In the genomic region with DNA sequence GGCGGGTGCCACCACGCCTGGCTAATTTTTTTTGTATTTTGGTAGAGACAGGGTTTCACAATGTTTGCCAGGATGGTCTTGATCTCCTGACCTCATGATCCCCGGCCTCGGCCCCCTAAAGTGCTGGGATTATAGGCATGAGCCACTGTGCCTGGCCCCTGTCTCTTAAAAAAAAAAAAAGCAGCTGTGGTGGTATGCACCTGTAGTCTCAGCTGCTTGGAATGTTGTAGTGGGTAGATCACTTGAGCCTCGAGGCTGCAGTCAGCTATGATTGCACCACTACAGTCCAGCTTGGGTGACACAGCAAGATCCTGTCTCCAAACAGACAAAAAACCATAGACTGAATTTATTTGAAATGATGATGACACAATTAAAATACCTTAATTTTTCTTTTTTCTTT, we compare ENCODE assay signal across 2 cellular contexts.
TF ChIP-seq lines count a peak whose summit lies in the region.

No MANE protein-coding gene starts in this region.

TF ChIP-seq in HCT116, 20 proteins besides CTCF, POLR2A, EP300 and RAD21:
- TF ChIP-seq EZH2 (IDR thresholded peaks at IDR 0.05) (no peak), POLR2AphosphoS5 (IDR thresholded peaks at IDR 0.05; ENCODE audit: low read depth, low read length) (no peak), FOSL1 (IDR thresholded peaks at IDR 0.05; ENCODE audit: low read depth) (no peak)
TF ChIP-seq in HCT116: peak in this region for 0.

TF ChIP-seq in SK-N-SH, 30 proteins besides CTCF, POLR2A, EP300 and RAD21:
- TF ChIP-seq YY1 (IDR thresholded peaks at IDR 0.05; ENCODE audit: low read depth) (no peak), SIN3A (IDR thresholded peaks at IDR 0.05; ENCODE audit: borderline replicate concordance, low read depth, low read length) (no peak), MXI1 (IDR thresholded peaks at IDR 0.05; ENCODE audit: low read depth, low read length) (no peak), NRF1 (IDR thresholded peaks at IDR 0.05; ENCODE audit: low read depth, low read length) (no peak), GATA2 (CRISPR knock-in tag; IDR thresholded peaks at IDR 0.05) (no peak), SMC3 (IDR thresholded peaks at IDR 0.05; ENCODE audit: low read depth, low read length) (no peak), USF2 (IDR thresholded peaks at IDR 0.05; ENCODE audit: borderline replicate concordance, low read depth, low read length) (no peak), TEAD4 (IDR thresholded peaks at IDR 0.05; ENCODE audit: borderline replicate concordance, insufficient read depth) (0 out of 2 replicates have a peak, but pooled peaks have one; percentile 29), CHD2 (IDR thresholded peaks at IDR 0.05; ENCODE audit: low read length, partially characterized antibody) (no peak), REST (IDR thresholded peaks at IDR 0.05; ENCODE audit: low read depth, low read length) (no peak), MEF2A (IDR thresholded peaks at IDR 0.05; ENCODE audit: borderline replicate concordance, low read depth) (no peak), RFX5 (IDR thresholded peaks at IDR 0.05; ENCODE audit: low read length) (no peak), TCF12 (IDR thresholded peaks at IDR 0.05) (no peak), FOSL2 (IDR thresholded peaks at IDR 0.05; ENCODE audit: borderline replicate concordance, low read depth) (peak; percentile 28; the same call in 1 of the 2 replicates), JUND (IDR thresholded peaks at IDR 0.05) (peak; percentile 22; the same call in 1 of the 2 replicates), PBX3 (IDR thresholded peaks at IDR 0.05) (no peak), NFIC (IDR thresholded peaks at IDR 0.05; ENCODE audit: borderline replicate concordance) (no peak), EZH2phosphoT487 (IDR thresholded peaks at IDR 0.05; ENCODE audit: borderline replicate concordance, low read depth) (no peak), TAF1 (IDR thresholded peaks at IDR 0.05; ENCODE audit: borderline replicate concordance, low read depth, low read length) (no peak), ELF1 (IDR thresholded peaks at IDR 0.05) (no peak), FOXM1 (IDR thresholded peaks at IDR 0.05; ENCODE audit: low read depth) (no peak), RCOR1 (IDR thresholded peaks at IDR 0.05; ENCODE audit: low read length) (no peak), FOXJ3 (CRISPR knock-in tag; IDR thresholded peaks at IDR 0.05) (no peak), GABPA (IDR thresholded peaks at IDR 0.05; ENCODE audit: low read depth) (no peak), POLR2AphosphoS5 (IDR thresholded peaks at IDR 0.05; ENCODE audit: low read depth, low read length) (no peak), RXRA (IDR thresholded peaks at IDR 0.05; ENCODE audit: borderline replicate concordance, low read depth) (no peak)
- TF ChIP-seq, protein P1, sequence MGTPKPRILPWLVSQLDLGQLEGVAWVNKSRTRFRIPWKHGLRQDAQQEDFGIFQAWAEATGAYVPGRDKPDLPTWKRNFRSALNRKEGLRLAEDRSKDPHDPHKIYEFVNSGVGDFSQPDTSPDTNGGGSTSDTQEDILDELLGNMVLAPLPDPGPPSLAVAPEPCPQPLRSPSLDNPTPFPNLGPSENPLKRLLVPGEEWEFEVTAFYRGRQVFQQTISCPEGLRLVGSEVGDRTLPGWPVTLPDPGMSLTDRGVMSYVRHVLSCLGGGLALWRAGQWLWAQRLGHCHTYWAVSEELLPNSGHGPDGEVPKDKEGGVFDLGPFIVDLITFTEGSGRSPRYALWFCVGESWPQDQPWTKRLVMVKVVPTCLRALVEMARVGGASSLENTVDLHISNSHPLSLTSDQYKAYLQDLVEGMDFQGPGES (IDR thresholded peaks at IDR 0.05; ENCODE audit: low read depth, low read length) = no peak
- TF ChIP-seq, protein P2, sequence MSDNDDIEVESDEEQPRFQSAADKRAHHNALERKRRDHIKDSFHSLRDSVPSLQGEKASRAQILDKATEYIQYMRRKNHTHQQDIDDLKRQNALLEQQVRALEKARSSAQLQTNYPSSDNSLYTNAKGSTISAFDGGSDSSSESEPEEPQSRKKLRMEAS (IDR thresholded peaks at IDR 0.05; ENCODE audit: low read depth) = peak; percentile 43; the same call in 1 of the 2 replicates
- TF ChIP-seq, protein P3, sequence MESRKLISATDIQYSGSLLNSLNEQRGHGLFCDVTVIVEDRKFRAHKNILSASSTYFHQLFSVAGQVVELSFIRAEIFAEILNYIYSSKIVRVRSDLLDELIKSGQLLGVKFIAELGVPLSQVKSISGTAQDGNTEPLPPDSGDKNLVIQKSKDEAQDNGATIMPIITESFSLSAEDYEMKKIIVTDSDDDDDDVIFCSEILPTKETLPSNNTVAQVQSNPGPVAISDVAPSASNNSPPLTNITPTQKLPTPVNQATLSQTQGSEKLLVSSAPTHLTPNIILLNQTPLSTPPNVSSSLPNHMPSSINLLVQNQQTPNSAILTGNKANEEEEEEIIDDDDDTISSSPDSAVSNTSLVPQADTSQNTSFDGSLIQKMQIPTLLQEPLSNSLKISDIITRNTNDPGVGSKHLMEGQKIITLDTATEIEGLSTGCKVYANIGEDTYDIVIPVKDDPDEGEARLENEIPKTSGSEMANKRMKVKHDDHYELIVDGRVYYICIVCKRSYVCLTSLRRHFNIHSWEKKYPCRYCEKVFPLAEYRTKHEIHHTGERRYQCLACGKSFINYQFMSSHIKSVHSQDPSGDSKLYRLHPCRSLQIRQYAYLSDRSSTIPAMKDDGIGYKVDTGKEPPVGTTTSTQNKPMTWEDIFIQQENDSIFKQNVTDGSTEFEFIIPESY (IDR thresholded peaks at IDR 0.05; ENCODE audit: borderline replicate concordance, low read depth) = no peak
- TF ChIP-seq, protein P4, sequence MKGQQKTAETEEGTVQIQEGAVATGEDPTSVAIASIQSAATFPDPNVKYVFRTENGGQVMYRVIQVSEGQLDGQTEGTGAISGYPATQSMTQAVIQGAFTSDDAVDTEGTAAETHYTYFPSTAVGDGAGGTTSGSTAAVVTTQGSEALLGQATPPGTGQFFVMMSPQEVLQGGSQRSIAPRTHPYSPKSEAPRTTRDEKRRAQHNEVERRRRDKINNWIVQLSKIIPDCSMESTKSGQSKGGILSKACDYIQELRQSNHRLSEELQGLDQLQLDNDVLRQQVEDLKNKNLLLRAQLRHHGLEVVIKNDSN (IDR thresholded peaks at IDR 0.05; ENCODE audit: borderline replicate concordance, low read depth) = no peak
